ENCODE assay signal across 10 cellular contexts in the genomic region with DNA sequence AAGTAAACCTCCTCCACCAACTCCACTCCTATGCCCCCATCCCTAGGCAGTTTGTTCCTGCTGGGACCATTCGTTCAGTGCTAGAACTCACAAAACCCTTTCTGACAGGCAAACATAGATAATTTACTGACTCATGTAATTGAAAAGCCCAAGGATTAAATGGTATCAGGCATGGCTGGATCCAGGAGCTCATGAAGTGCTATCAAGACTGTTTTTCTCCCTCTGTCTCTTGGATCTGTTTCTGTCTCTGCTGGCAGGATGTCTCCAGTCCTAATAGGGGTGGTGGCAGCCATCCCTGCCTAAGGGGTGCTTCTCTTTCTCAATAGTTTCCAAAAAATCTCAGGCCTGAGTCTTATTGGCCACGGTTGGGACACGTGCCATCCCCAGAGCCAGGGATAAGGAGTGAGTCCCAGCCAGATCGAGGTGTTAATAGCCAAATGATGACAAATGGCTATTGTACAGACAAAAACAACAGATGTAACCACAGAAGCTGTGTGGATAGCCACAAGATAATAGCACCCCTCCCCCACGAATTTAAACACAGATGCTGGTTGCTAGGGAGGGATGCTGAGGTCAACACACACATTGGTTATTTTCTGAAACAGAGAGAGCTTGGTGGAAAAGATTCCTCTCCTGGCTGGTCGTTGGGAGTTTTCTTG.
DNase-seq lines count a peak whose midpoint lies in the region; ATAC-seq and TF ChIP-seq lines count a peak whose summit lies in the region.
"Had no signal": no experiment of that assay in that cellular context is flagged by ENCODE, and none has a peak within 500 bp of the region (broad histone marks: within the 10 kb centered on the region; RNA-seq: fewer than 3 reads in every experiment).

No MANE protein-coding gene starts in this region.

- POLR2A ChIA-PET in activated CD8-positive, alpha-beta T cell treated with anti-CD3 and anti-CD28 coated beads, Interleukin-2, amount 10 ng/mL, durations not matched to agents 7 days and 5 days (lab: Charles Lee), result no interaction called here

- CTCF ChIA-PET in activated CD8-positive, alpha-beta T cell treated with anti-CD3 and anti-CD28 coated beads, Interleukin-2, amount 10 ng/mL, durations not matched to agents 7 days and 5 days (lab: Charles Lee), result interaction anchor here (1.0 kb wide), 1 partner anchor 142 kb away, joined by 3 read pairs; no protein-coding TSS in a partner anchor

- H3K36me3 Mint-ChIP-seq in activated CD8-positive, alpha-beta T cell treated with anti-CD3 and anti-CD28 coated beads, Interleukin-2, amount 10 ng/mL, durations not matched to agents 7 days and 5 days (ENCODE audit: low read depth), result no peaks in the 10 kb centered on the region

- no peak overlapping the region for H3K27ac Mint-ChIP-seq in activated CD8-positive, alpha-beta T cell treated with anti-CD3 and anti-CD28 coated beads, Interleukin-2, amount 10 ng/mL, durations not matched to agents 7 days and 5 days

- H3K4me1 Mint-ChIP-seq in activated CD8-positive, alpha-beta T cell treated with anti-CD3 and anti-CD28 coated beads, Interleukin-2, amount 10 ng/mL, durations not matched to agents 7 days and 5 days (ENCODE audit: low read depth), result peaks cover 12% of the 10 kb centered on the region

- no peaks in the 10 kb centered on the region for H3K9me3 Mint-ChIP-seq in activated CD8-positive, alpha-beta T cell treated with anti-CD3 and anti-CD28 coated beads, Interleukin-2, amount 10 ng/mL, durations not matched to agents 7 days and 5 days (ENCODE audit: insufficient read depth)

- TF ChIP-seq CTCF in astrocyte of the spinal cord (IDR thresholded peaks at IDR 0.05; ENCODE audit: low read depth, low read length), result no peak

- ATAC-seq in HG03457 (IDR thresholded peaks at IDR 0.05; ENCODE audit: unreplicated experiment) (no peak), HG03280 (IDR thresholded peaks at IDR 0.05; ENCODE audit: unreplicated experiment) (no peak)
- ATAC-seq in activated CD8-positive, alpha-beta T cell treated with anti-CD3 and anti-CD28 coated beads, Interleukin-2, amount 10 ng/mL, durations not matched to agents 7 days and 5 days, result no peak

- no peak overlapping the region for H3K4me3 ChIP-seq in astrocyte of the spinal cord (ENCODE audit: low read depth, low read length)
- H3K4me3 ChIP-seq: colonic mucosa had no signal

- DNase-seq in DMS53 (lab: John Stamatoyannopoulos, UW) (peak; percentile 60), DMS53 treated with DMSO at 0.1 percent for 48 hours (lab: John Stamatoyannopoulos, UW; ENCODE audit: unreplicated experiment) (no peak), NCI-H146 (lab: John Stamatoyannopoulos, UW) (peak; percentile 88), astrocyte of the spinal cord (ENCODE audit: low read depth, low spot score) (peak; percentile 45), pons (ENCODE audit: low spot score) (peak; percentile 70)
- DNase-seq in activated CD8-positive, alpha-beta T cell treated with anti-CD3 and anti-CD28 coated beads, Interleukin-2, amount 10 ng/mL, durations not matched to agents 7 days and 5 days, result no peak
- DNase-seq: colonic mucosa, GF-D8 had no signal

- H3K4me3 Mint-ChIP-seq in activated CD8-positive, alpha-beta T cell treated with anti-CD3 and anti-CD28 coated beads, Interleukin-2, amount 10 ng/mL, durations not matched to agents 7 days and 5 days, result no peak overlapping the region

- in situ Hi-C loops in astrocyte of the spinal cord (cut with HindIII; ENCODE audit: low sequenced_read_pairs), result no loop called here

- H3K27me3 Mint-ChIP-seq in activated CD8-positive, alpha-beta T cell treated with anti-CD3 and anti-CD28 coated beads, Interleukin-2, amount 10 ng/mL, durations not matched to agents 7 days and 5 days (ENCODE audit: low read depth), result no peaks in the 10 kb centered on the region

Comparison
In these comparisons a context has a peak if more than half of its experiments do, and no peak if none do; other contexts are left out.
1. DNase-seq: peak in DMS53 (single experiment), NCI-H146 (single experiment), astrocyte of the spinal cord (single experiment) and pons (single experiment); none in DMS53 treated with DMSO at 0.1 percent for 48 hours (single experiment) and activated CD8-positive, alpha-beta T cell treated with anti-CD3 and anti-CD28 coated beads, Interleukin-2, amount 10 ng/mL, durations not matched to agents 7 days and 5 days (single experiment).